8 cellular contexts compared by ENCODE assay signal in the genomic region with DNA sequence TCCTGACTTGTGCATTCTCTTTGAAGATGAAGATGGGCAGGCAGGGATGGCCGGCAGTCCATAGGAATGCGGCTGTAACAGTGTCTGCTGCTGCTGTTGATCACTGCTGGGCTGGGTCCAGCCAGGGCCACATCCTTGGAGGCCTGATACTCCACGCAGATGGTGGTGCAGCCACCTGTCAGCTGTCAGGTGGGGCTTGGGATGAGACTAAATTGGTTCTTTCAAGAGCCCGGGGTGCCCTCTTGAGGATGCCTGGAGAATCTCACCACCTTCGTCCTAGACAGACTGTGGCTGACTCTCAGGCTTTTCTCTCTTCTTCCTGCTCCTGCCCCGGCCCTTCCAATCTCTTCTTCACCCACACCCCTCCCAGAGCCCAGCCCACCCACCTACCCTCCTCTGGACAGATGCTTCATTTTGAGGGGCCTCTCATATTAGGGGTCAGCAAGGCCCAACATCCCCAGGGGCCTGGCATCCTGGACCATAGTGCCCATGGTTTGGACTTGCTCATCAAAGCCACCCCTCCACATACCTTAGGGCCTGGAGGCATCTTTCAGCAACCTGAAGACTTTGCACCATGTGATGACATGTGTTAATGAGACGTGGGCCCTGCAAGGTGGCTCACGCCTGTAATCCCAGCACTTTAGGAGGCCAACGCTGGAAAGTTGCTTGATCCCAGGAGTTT. TPM values are rescaled to one million over a fixed set of nuclear protein-coding genes. Genes with fewer than 3 reads are reported as not detected.
DNase-seq lines count a peak whose midpoint lies in the region; ATAC-seq and TF ChIP-seq lines count a peak whose summit lies in the region.

No MANE protein-coding gene starts in this region.

- H3K27ac Mint-ChIP-seq in CD14-positive monocyte = no peak overlapping the region
- no peak overlapping the region for H3K27ac Mint-ChIP-seq in activated CD8-positive, alpha-beta T cell treated with anti-CD3 and anti-CD28 coated beads for 36 hours
- no peak overlapping the region for H3K27ac Mint-ChIP-seq in neural progenitor cell

- peaks cover 0 to 2% (median 0%) of the 10 kb centered on the region in 7 donors for H3K9me3 Mint-ChIP-seq in CD14-positive monocyte
- H3K9me3 Mint-ChIP-seq in activated CD8-positive, alpha-beta T cell treated with anti-CD3 and anti-CD28 coated beads for 36 hours = no peaks in the 10 kb centered on the region
- H3K9me3 Mint-ChIP-seq in neural progenitor cell = no peaks in the 10 kb centered on the region

- no peak overlapping the region for H2AFZ ChIP-seq in neural progenitor cell (replicated peaks)

- CTCF ChIA-PET in activated CD8-positive, alpha-beta T cell treated with anti-CD3 and anti-CD28 coated beads for 36 hours (lab: Charles Lee) = interaction anchor here (0.8 to 2.4 kb wide), 18 partner anchors 8 to 187 kb away, joined by 3 to 9 read pairs (median 4); partner anchors contain the start of gene TBKBP1

- H3K36me3 Mint-ChIP-seq in CD14-positive monocyte (peaks cover 10 to 11% of the 10 kb centered on the region in 2 donors), neural progenitor cell (no peaks in the 10 kb centered on the region)
- peaks cover 5% of the 10 kb centered on the region for H3K36me3 Mint-ChIP-seq in activated CD8-positive, alpha-beta T cell treated with anti-CD3 and anti-CD28 coated beads for 36 hours (ENCODE audit: low read depth)

- TF ChIP-seq CTCF in CD14-positive monocyte (IDR thresholded peaks at IDR 0.05) (peak; percentile 70), epithelial cell of proximal tubule (conservative IDR thresholded peaks at IDR 0.05; ENCODE audit: low read depth, low read length) (peak; percentile 74), neural progenitor cell (IDR thresholded peaks at IDR 0.05) (peak; percentile 66), thyroid gland (IDR thresholded peaks at IDR 0.05) (peak in 4 of 6 experiments; percentile 36 to 64 (median 46))
- peak; percentile 84 for TF ChIP-seq CTCF in activated CD8-positive, alpha-beta T cell treated with anti-CD3 and anti-CD28 coated beads for 36 hours (IDR thresholded peaks at IDR 0.05)

- 26 to 39% methylated on average over 9 of the region's 9 CpGs for WGBS in thyroid gland, 2 donors

- H3K27me3 ChIP-seq in neural progenitor cell (peaks cover 20% of the 10 kb centered on the region), thyroid gland (no peaks in the 10 kb centered on the region)

- H3K9ac ChIP-seq in neural progenitor cell = no peak overlapping the region

- H3K4me1 Mint-ChIP-seq in CD14-positive monocyte = no peaks in the 10 kb centered on the region
- H3K4me1 Mint-ChIP-seq in activated CD8-positive, alpha-beta T cell treated with anti-CD3 and anti-CD28 coated beads for 36 hours (ENCODE audit: low read depth) = no peaks in the 10 kb centered on the region
- no peaks in the 10 kb centered on the region for H3K4me1 Mint-ChIP-seq in neural progenitor cell

- POLR2A ChIA-PET in activated CD8-positive, alpha-beta T cell treated with anti-CD3 and anti-CD28 coated beads for 36 hours (lab: Charles Lee) = no interaction called here

- H3K79me2 ChIP-seq in neural progenitor cell (ENCODE audit: low read depth) = no peaks in the 10 kb centered on the region

- H3K27ac ChIP-seq in neural progenitor cell (no peak overlapping the region), thyroid gland (no peak overlapping the region)

- H3K27me3 Mint-ChIP-seq in CD14-positive monocyte (ENCODE audit: low read depth in 3 of 3) = peaks cover 8 to 14% (median 10%) of the 10 kb centered on the region in 3 donors
- H3K27me3 Mint-ChIP-seq in activated CD8-positive, alpha-beta T cell treated with anti-CD3 and anti-CD28 coated beads for 36 hours = peaks cover 4% of the 10 kb centered on the region
- H3K27me3 Mint-ChIP-seq in neural progenitor cell (ENCODE audit: insufficient read depth, low read depth) = peaks cover 30% of the 10 kb centered on the region

- H3K4me3 Mint-ChIP-seq in CD14-positive monocyte = no peak overlapping the region
- H3K4me3 Mint-ChIP-seq in activated CD8-positive, alpha-beta T cell treated with anti-CD3 and anti-CD28 coated beads for 36 hours = no peak overlapping the region
- no peak overlapping the region for H3K4me3 Mint-ChIP-seq in neural progenitor cell

- DNase-seq in CD14-positive monocyte (ENCODE audit: low spot score) = no peak
- peak; percentile 40 for DNase-seq in HCEC 1CT
- DNase-seq in NCI-H524 treated with DMSO at 0.1 percent for 48 hours (lab: John Stamatoyannopoulos, UW) = peak; percentile 61
- DNase-seq in activated CD8-positive, alpha-beta T cell treated with anti-CD3 and anti-CD28 coated beads for 36 hours = peak; percentile 71
- no peak for DNase-seq in epithelial cell of proximal tubule (ENCODE audit: low read depth)
- DNase-seq in neural progenitor cell (ENCODE audit: low spot score) = peak; percentile 82
- peak; percentile 52 to 53 for DNase-seq in thyroid gland

- TF ChIP-seq POLR2A in thyroid gland (IDR thresholded peaks at IDR 0.05) = no peak

- H3K4me2 ChIP-seq in neural progenitor cell = no peak overlapping the region

- intact Hi-C loops in CD14-positive monocyte (cut with micrococcal nuclease) (no loop called here), thyroid gland (cut with DNase I) (loop anchor here (10.0 kb wide), 1 partner anchor 138 kb away; no protein-coding TSS in a partner anchor)
- intact Hi-C loops in activated CD8-positive, alpha-beta T cell treated with anti-CD3 and anti-CD28 coated beads for 36 hours (cut with micrococcal nuclease) = loop anchor here (1.0 to 5.0 kb wide), 2 partner anchors 26 to 105 kb away; no protein-coding TSS in a partner anchor

- H3K36me3 ChIP-seq in neural progenitor cell (no peaks in the 10 kb centered on the region), thyroid gland (peaks cover 0 to 3% of the 10 kb centered on the region in 2 donors)

- H3K4me3 ChIP-seq in epithelial cell of proximal tubule (ENCODE audit: low read depth, low read length) (no peak overlapping the region), neural progenitor cell (no peak overlapping the region), thyroid gland (replicated peaks in 1 of 3) (no peak overlapping the region)

- H3F3A ChIP-seq in neural progenitor cell (ENCODE audit: low read depth) = no peaks in the 10 kb centered on the region

- H3K9me3 ChIP-seq in neural progenitor cell (ENCODE audit: low read depth) (no peaks in the 10 kb centered on the region), thyroid gland (no peaks in the 10 kb centered on the region)

- peaks cover 4% of the 10 kb centered on the region for H4K20me1 ChIP-seq in neural progenitor cell (ENCODE audit: low read depth)

- peak; percentile 98 for ATAC-seq in activated CD8-positive, alpha-beta T cell treated with anti-CD3 and anti-CD28 coated beads for 36 hours
- ATAC-seq in HG02588 (IDR thresholded peaks at IDR 0.05; ENCODE audit: unreplicated experiment) = no peak

- H3K4me1 ChIP-seq in neural progenitor cell = no peaks in the 10 kb centered on the region
- no peaks in the 10 kb centered on the region for H3K4me1 ChIP-seq in thyroid gland

RNA-seq across cellular contexts. Expression of gene OSBPL7, which starts 19.1 kb away (rescaled TPM):
- 1 to 10 TPM; 1.6 TPM for polyA plus RNA-seq in CD14-positive monocyte
- total RNA-seq in activated CD8-positive, alpha-beta T cell treated with anti-CD3 and anti-CD28 coated beads for 36 hours = 10 to 100 TPM; 18.0 to 19.8 TPM
- total RNA-seq in epithelial cell of proximal tubule (6.9 and 8.4 TPM in 2 replicates), neural progenitor cell (ENCODE audit: low replicate concordance) (5.1 and 10.8 TPM in 2 replicates), thyroid gland (10 to 100 TPM; 12.7 to 18.0 (median 14.7) TPM)

RNA-seq across cellular contexts. Expression of gene MRPL10, which starts 28.9 kb away (rescaled TPM):
- 10 to 100 TPM; 32.6 to 32.7 TPM for polyA plus RNA-seq in CD14-positive monocyte
- 10 to 100 TPM; 66.5 to 67.0 TPM for total RNA-seq in activated CD8-positive, alpha-beta T cell treated with anti-CD3 and anti-CD28 coated beads for 36 hours
- total RNA-seq in epithelial cell of proximal tubule = 40.6 and 51.3 TPM in 2 replicates
- 48.2 and 63.3 TPM in 2 replicates for total RNA-seq in neural progenitor cell (ENCODE audit: low replicate concordance)
- 10 to 100 TPM; 36.1 to 51.9 (median 39.1) TPM for total RNA-seq in thyroid gland

RNA-seq across cellular contexts. Expression of gene LRRC46, which starts 29.0 kb away (rescaled TPM):
- under 1 TPM; 0.12 to 0.22 TPM for polyA plus RNA-seq in CD14-positive monocyte
- total RNA-seq in activated CD8-positive, alpha-beta T cell treated with anti-CD3 and anti-CD28 coated beads for 36 hours = under 1 TPM; 0.38 to 0.67 TPM
- total RNA-seq in epithelial cell of proximal tubule = not detected in 2 replicates
- 0.06 and 0.12 TPM in 2 replicates for total RNA-seq in neural progenitor cell (ENCODE audit: low replicate concordance)
- 1 to 10 TPM in 2 of 4 donors, under 1 TPM in 1, not detected in 1; 0.44 to 3.2 (median 2.0) TPM for total RNA-seq in thyroid gland

RNA-seq across cellular contexts. Expression of gene SCRN2, which starts 38.6 kb away (rescaled TPM):
- polyA plus RNA-seq in CD14-positive monocyte = 10 to 100 TPM; 13.2 to 14.5 TPM
- total RNA-seq in activated CD8-positive, alpha-beta T cell treated with anti-CD3 and anti-CD28 coated beads for 36 hours = 10 to 100 TPM; 21.0 to 23.8 TPM
- 21.2 and 24.5 TPM in 2 replicates for total RNA-seq in epithelial cell of proximal tubule
- 29.8 and 61.3 TPM in 2 replicates for total RNA-seq in neural progenitor cell (ENCODE audit: low replicate concordance)
- 10 to 100 TPM; 37.0 to 71.5 (median 49.1) TPM for total RNA-seq in thyroid gland

RNA-seq across cellular contexts. Expression of gene SP6, which starts 48.5 kb away (rescaled TPM):
- polyA plus RNA-seq in CD14-positive monocyte = under 1 TPM in 1 of 2 donors, not detected in 1; 0.06 TPM
- under 1 TPM; 0.13 to 0.18 TPM for total RNA-seq in activated CD8-positive, alpha-beta T cell treated with anti-CD3 and anti-CD28 coated beads for 36 hours
- 1.8 and 2.0 TPM in 2 replicates for total RNA-seq in epithelial cell of proximal tubule
- total RNA-seq in neural progenitor cell (ENCODE audit: low replicate concordance) = 0.04 and 0.65 TPM in 2 replicates
- 1 to 10 TPM in 1 of 4 donors, under 1 TPM in 3; 0.56 to 5.9 (median 0.96) TPM for total RNA-seq in thyroid gland

Comparison
In these comparisons a context has a peak if more than half of its experiments do, and no peak if none do; other contexts are left out.
1. DNase-seq: peak in HCEC 1CT (single experiment), NCI-H524 treated with DMSO at 0.1 percent for 48 hours (single experiment), activated CD8-positive, alpha-beta T cell treated with anti-CD3 and anti-CD28 coated beads for 36 hours (single experiment), neural progenitor cell (single experiment) and thyroid gland (2 of 2); none in CD14-positive monocyte (single experiment) and epithelial cell of proximal tubule (single experiment).
2. intact Hi-C loops: an anchor here in activated CD8-positive, alpha-beta T cell treated with anti-CD3 and anti-CD28 coated beads for 36 hours (1.0 to 5.0 kb wide) and thyroid gland (10.0 kb wide); none called in CD14-positive monocyte.
3. Peak in every context shown above with its lines, with median percentiles within 50 percentile points of each other: CTCF ChIP-seq.